In the genomic region with DNA sequence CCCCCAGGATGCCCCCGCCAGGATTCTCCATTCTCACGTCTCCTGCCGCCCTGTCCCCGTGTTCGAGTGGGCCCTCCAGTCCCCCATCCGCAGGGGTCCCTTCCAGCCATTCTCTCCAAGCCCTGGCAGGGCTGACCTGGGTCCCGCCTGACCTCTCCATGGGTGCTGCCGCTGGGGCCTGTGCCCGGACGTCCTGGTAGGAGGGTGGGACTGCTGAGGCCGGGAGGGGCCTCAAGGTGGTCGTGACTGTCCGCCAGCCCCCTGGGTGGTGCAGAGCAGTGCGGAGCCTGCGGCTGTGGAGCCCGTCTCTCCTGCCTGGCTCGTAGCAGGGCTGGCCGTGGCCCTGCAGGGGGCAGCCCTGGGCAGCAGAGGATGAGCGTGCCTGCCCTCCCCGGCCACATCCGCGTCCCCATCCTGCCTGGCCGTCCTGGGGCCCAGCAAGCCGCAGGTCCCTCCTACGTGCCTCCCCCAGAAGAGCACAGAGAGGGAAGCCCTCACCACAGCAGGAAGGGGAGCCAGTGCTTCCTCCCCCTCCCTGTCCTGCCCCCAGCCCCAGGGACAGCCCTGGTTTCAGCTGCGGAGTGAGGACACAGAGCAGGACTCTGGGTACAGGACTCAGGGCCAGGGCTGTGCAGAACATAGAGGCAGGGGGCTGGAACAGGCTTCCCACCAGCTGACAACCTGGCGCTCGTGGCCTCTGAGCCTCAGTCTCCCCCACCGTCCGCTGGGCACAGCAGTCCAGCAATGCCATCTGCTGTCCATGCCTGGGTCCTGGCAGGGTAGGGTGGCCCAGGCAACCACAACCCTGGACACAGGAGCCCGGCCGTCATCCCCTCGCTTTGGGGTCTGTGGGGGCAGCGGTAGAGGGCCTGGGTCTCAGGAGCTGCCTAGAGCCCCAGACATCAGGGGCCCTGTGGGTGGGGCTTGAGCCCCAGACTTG, we compare ENCODE assay signal across 7 cellular contexts. TPM values are rescaled to one million over a fixed set of nuclear protein-coding genes. Genes with fewer than 3 reads are reported as not detected.
DNase-seq lines count a peak whose midpoint lies in the region; ATAC-seq and TF ChIP-seq lines count a peak whose summit lies in the region.

No MANE protein-coding gene starts in this region.

- H3K4me1 ChIP-seq in hepatocyte (ENCODE audit: insufficient read depth) = no peaks in the 10 kb centered on the region

- no peaks in the 10 kb centered on the region for H3K9me2 ChIP-seq in hepatocyte (replicated peaks; ENCODE audit: insufficient read depth)

- no peaks in the 10 kb centered on the region for H3K9me3 ChIP-seq in hepatocyte (ENCODE audit: low read depth)

- no peak overlapping the region for H3K4me2 ChIP-seq in hepatocyte

- peak; percentile 98 for DNase-seq in HuH-7.5 (ENCODE audit: low spot score)
- DNase-seq in T-helper 9 cell = peak; percentile 39
- peak in 31 of 58 donors; percentile 5 to 52 (median 25) for DNase-seq in anterior cingulate cortex (lab: John Stamatoyannopoulos, UW)
- peak; percentile 76 for DNase-seq in hepatocyte (ENCODE audit: low spot score)
- peak; percentile 22 to 44 (median 41) for DNase-seq in stimulated activated CD4-positive, alpha-beta T cell treated with anti-CD3 and anti-CD28 coated beads, Interleukin-12 subunit alpha, Interleukin-12 subunit beta, amount 100 ng/mL, for 48 hours (ENCODE audit: low read depth in 2 of 3, low spot score in 1 of 3)

- H3K79me2 ChIP-seq in hepatocyte = no peaks in the 10 kb centered on the region

- H3K4me3 ChIP-seq in GM12875 (ENCODE audit: low read depth, low read length) (no peak overlapping the region), hepatocyte (no peak overlapping the region)

- H2AFZ ChIP-seq in hepatocyte = no peak overlapping the region

- H4K20me1 ChIP-seq in hepatocyte (ENCODE audit: insufficient read depth, poor library complexity, severe bottlenecking) = no peaks in the 10 kb centered on the region

- H3K27ac ChIP-seq in hepatocyte = no peak overlapping the region

- no peaks in the 10 kb centered on the region for H3K27me3 ChIP-seq in hepatocyte

- H3K36me3 ChIP-seq in hepatocyte (replicated peaks; ENCODE audit: insufficient read depth, low read depth) = no peaks in the 10 kb centered on the region

- peak; percentile 64; the same call in 1 of the 2 replicates for TF ChIP-seq CTCF in GM12875 (IDR thresholded peaks at IDR 0.05; ENCODE audit: borderline replicate concordance, insufficient read depth, low read depth, low read length)
- TF ChIP-seq CTCF in hepatocyte (IDR thresholded peaks at IDR 0.05; ENCODE audit: poor library complexity) = peak; percentile 70

- WGBS in hepatocyte (ENCODE audit: low lambda C conversion rate, missing lambda C conversion rate) = 63% methylated on average over 23 of the region's 34 CpGs

- no peak for ATAC-seq in GM18870 (IDR thresholded peaks at IDR 0.05; ENCODE audit: unreplicated experiment)

RNA-seq across cellular contexts. Expression of a gene that starts 1.5 kb away (rescaled TPM):
- not detected in 2 replicates for total RNA-seq in hepatocyte
- polyA plus RNA-seq in hepatocyte = not detected in 2 replicates

RNA-seq across cellular contexts. Expression of a gene that starts 41.9 kb away (rescaled TPM):
- total RNA-seq in hepatocyte = 4.5 and 7.5 TPM in 2 replicates
- polyA plus RNA-seq in hepatocyte = 1.2 and 1.6 TPM in 2 replicates

Comparison
In these comparisons a context has a peak if more than half of its experiments do, and no peak if none do; other contexts are left out.
1. DNase-seq: peak in every context shown above with its lines; median percentile 98 in HuH-7.5; 76 in hepatocyte; 41 in stimulated activated CD4-positive, alpha-beta T cell treated with anti-CD3 and anti-CD28 coated beads, Interleukin-12 subunit alpha, Interleukin-12 subunit beta, amount 100 ng/mL, for 48 hours; 39 in T-helper 9 cell; 25 in anterior cingulate cortex.